ENCODE assay signal across 8 cellular contexts in genomic region chr22:30386960-30387848, GRCh38.
DNase-seq lines count a peak whose midpoint lies in the region; ATAC-seq lines count a peak whose summit lies in the region.

Gene RNF215, minus strand, starts transcription at chr22:30387411. Its CDS starts 98 bp downstream, at chr22:30387313.

- peak; percentile 74 for ATAC-seq in GM18867 (IDR thresholded peaks at IDR 0.05; ENCODE audit: unreplicated experiment)
- peak; percentile 65 for ATAC-seq in HG03139 (IDR thresholded peaks at IDR 0.05; ENCODE audit: unreplicated experiment)

- DNase-seq in ACHN (peak; percentile 79), NCI-H748 treated with DMSO at 0.1 percent for 48 hours (lab: John Stamatoyannopoulos, UW) (peak; percentile 30), medulla oblongata (ENCODE audit: extremely low spot score) (peak; percentile 88)
- peak; percentile 32 to 74 for DNase-seq in activated CD8-positive, alpha-beta memory T cell treated with anti-CD3 and anti-CD28 coated beads for 1 hour (ENCODE audit: extremely low read depth in 1 of 2, low read depth in 1 of 2)
- peak; percentile 69 for DNase-seq in effector CD8-positive, alpha-beta T cell (lab: John Stamatoyannopoulos, UW)
- DNase-seq in stimulated activated CD4-positive, alpha-beta T cell treated with anti-CD3 and anti-CD28 coated beads, TNF-alpha, amount 100 ng/mL, for 48 hours (ENCODE audit: low read depth in 3 of 3) = peak; percentile 52 to 75 (median 72)

- in situ Hi-C loops in ACHN (cut with HindIII; ENCODE audit: low pct_ligation_motif_present, low pct_unique_long_range_greater_than_20kb, low sequenced_read_pairs) = no loop called here

Comparison
In these comparisons a context has a peak if more than half of its experiments do, and no peak if none do; other contexts are left out.
1. Peak in every context shown above with its lines: DNase-seq and ATAC-seq.
2. DNase-seq: peak in every context shown above with its lines; median percentile 88 in medulla oblongata; 79 in ACHN; 72 in stimulated activated CD4-positive, alpha-beta T cell treated with anti-CD3 and anti-CD28 coated beads, TNF-alpha, amount 100 ng/mL, for 48 hours; 69 in effector CD8-positive, alpha-beta T cell; 53 in activated CD8-positive, alpha-beta memory T cell treated with anti-CD3 and anti-CD28 coated beads for 1 hour; 30 in NCI-H748 treated with DMSO at 0.1 percent for 48 hours.